Comparison of ENCODE assay signal across 9 cellular contexts in the genomic region with DNA sequence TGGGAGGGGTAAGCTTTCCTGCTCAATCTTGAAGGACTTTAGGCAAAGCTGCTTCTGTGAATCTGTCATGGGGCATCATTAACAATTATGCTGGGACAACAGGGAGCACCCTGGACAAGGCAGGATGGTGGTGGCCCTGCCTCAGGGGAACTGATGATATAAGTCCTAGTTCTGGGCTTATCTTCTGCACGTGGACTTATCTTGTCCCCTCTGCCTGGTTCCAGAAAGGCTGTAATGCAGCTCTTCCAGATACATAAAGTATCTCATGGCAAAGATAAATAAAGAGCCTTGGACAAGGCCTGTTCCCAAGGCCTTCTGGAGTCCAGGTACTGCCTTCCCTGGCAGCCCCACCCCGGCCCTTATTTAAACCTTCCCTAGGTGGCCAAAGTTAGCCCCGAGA. TPM values are rescaled to one million over a fixed set of nuclear protein-coding genes. Genes with fewer than 3 reads are reported as not detected.
"Had no signal": no experiment of that assay in that cellular context is flagged by ENCODE, and none has a peak within 500 bp of the region (broad histone marks: within the 10 kb centered on the region; RNA-seq: fewer than 3 reads in every experiment).

No MANE protein-coding gene starts in this region.

- DNase-seq: GDM1, GF-D8 had no signal

- FAIRE-seq: G401.6, GM12878, GM12891, GM12892, GM18507, GM19239 had no signal

- ATAC-seq: GM12878 had no signal

- H3K4me3 ChIP-seq: GM12878 had no signal

RNA-seq across cellular contexts. Expression of a gene that starts 6.0 kb away (rescaled TPM):
- total RNA-seq: GM12878 had no signal

RNA-seq across cellular contexts. Expression of a gene that starts 18.3 kb away (rescaled TPM):
- total RNA-seq: G401, GM12878 had no signal
